ENCODE assay signal across 1 cellular context in genomic region chr10:104274762-104275721, GRCh38.
TF ChIP-seq lines count a peak whose summit lies in the region.

No MANE protein-coding gene starts in this region.

TF ChIP-seq in HepG2, 621 proteins besides CTCF, POLR2A, EP300 and RAD21 (continued from another document and continues in another):
- TF ChIP-seq ZBTB37 (CRISPR knock-in tag; IDR thresholded peaks at IDR 0.05) (no peak), ZNF766 (CRISPR knock-in tag; IDR thresholded peaks at IDR 0.05; ENCODE audit: borderline replicate concordance) (no peak), TCF12 (IDR thresholded peaks at IDR 0.05) (no peak), TCF12 (CRISPR knock-in tag; IDR thresholded peaks at IDR 0.05) (peak; percentile 65; the same call in 1 of the 2 replicates), EEA1 (CRISPR knock-in tag; IDR thresholded peaks at IDR 0.05; ENCODE audit: borderline replicate concordance) (no peak), JUN (CRISPR knock-in tag; IDR thresholded peaks at IDR 0.05) (no peak), HCFC1 (IDR thresholded peaks at IDR 0.05; ENCODE audit: low read depth, low read length) (no peak), PATZ1 (CRISPR knock-in tag; IDR thresholded peaks at IDR 0.05) (no peak), ZNF615 (CRISPR knock-in tag; IDR thresholded peaks at IDR 0.05; ENCODE audit: borderline replicate concordance) (no peak), GTF2F1 (IDR thresholded peaks at IDR 0.05; ENCODE audit: low read length) (no peak), ZBTB26 (CRISPR knock-in tag; IDR thresholded peaks at IDR 0.05; ENCODE audit: borderline replicate concordance) (no peak; the same call in 1 of the 2 replicates), ZNF180 (CRISPR knock-in tag; IDR thresholded peaks at IDR 0.05; ENCODE audit: borderline replicate concordance, low read depth) (no peak), PAX8 (CRISPR knock-in tag; IDR thresholded peaks at IDR 0.05; ENCODE audit: borderline replicate concordance) (no peak), NR2F6 (IDR thresholded peaks at IDR 0.05) (no peak), NR2F6 (CRISPR knock-in tag; IDR thresholded peaks at IDR 0.05) (no peak), ZNF567 (CRISPR knock-in tag; IDR thresholded peaks at IDR 0.05; ENCODE audit: borderline replicate concordance) (0 out of 2 replicates have a peak, but pooled peaks have one; percentile 50), TARDBP (CRISPR knock-in tag; IDR thresholded peaks at IDR 0.05) (peak; percentile 18; the same call in 1 of the 2 replicates), ZNF383 (CRISPR knock-in tag; IDR thresholded peaks at IDR 0.05; ENCODE audit: borderline replicate concordance) (no peak), PREB (CRISPR knock-in tag; IDR thresholded peaks at IDR 0.05) (no peak), POGZ (CRISPR knock-in tag; IDR thresholded peaks at IDR 0.05) (peak; percentile 67; the same call in 1 of the 2 replicates), HBP1 (CRISPR knock-in tag; IDR thresholded peaks at IDR 0.05; ENCODE audit: low read depth) (no peak), RFXANK (CRISPR knock-in tag; IDR thresholded peaks at IDR 0.05) (no peak), KDM4B (CRISPR knock-in tag; IDR thresholded peaks at IDR 0.05) (no peak), ZNF772 (CRISPR knock-in tag; IDR thresholded peaks at IDR 0.05) (no peak), BATF2 (CRISPR knock-in tag; IDR thresholded peaks at IDR 0.05) (no peak), ZNF263 (CRISPR knock-in tag; IDR thresholded peaks at IDR 0.05) (peak; percentile 28; the same call in 1 of the 2 replicates), PHF21A (CRISPR knock-in tag; IDR thresholded peaks at IDR 0.05) (no peak), ZNF552 (CRISPR knock-in tag; IDR thresholded peaks at IDR 0.05; ENCODE audit: borderline replicate concordance) (no peak), ATF7 (IDR thresholded peaks at IDR 0.05) (no peak), ATF7 (CRISPR knock-in tag; IDR thresholded peaks at IDR 0.05) (no peak), HDAC6 (IDR thresholded peaks at IDR 0.05; ENCODE audit: low read depth, low read length) (no peak), CBX2 (IDR thresholded peaks at IDR 0.05; ENCODE audit: low read depth, low read length) (no peak), CBX2 (CRISPR knock-in tag; IDR thresholded peaks at IDR 0.05; ENCODE audit: low read depth) (no peak), KLF16 (CRISPR knock-in tag; IDR thresholded peaks at IDR 0.05) (no peak), ZFP62 (CRISPR knock-in tag; IDR thresholded peaks at IDR 0.05) (no peak)
- TF ChIP-seq, protein P1, sequence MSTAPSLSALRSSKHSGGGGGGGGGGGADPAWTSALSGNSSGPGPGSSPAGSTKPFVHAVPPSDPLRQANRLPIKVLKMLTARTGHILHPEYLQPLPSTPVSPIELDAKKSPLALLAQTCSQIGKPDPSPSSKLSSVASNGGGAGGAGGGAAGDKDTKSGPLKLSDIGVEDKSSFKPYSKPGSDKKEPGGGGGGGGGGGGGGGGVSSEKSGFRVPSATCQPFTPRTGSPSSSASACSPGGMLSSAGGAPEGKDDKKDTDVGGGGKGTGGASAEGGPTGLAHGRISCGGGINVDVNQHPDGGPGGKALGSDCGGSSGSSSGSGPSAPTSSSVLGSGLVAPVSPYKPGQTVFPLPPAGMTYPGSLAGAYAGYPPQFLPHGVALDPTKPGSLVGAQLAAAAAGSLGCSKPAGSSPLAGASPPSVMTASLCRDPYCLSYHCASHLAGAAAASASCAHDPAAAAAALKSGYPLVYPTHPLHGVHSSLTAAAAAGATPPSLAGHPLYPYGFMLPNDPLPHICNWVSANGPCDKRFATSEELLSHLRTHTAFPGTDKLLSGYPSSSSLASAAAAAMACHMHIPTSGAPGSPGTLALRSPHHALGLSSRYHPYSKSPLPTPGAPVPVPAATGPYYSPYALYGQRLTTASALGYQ (CRISPR knock-in tag; IDR thresholded peaks at IDR 0.05), result no peak
- TF ChIP-seq, protein P2, sequence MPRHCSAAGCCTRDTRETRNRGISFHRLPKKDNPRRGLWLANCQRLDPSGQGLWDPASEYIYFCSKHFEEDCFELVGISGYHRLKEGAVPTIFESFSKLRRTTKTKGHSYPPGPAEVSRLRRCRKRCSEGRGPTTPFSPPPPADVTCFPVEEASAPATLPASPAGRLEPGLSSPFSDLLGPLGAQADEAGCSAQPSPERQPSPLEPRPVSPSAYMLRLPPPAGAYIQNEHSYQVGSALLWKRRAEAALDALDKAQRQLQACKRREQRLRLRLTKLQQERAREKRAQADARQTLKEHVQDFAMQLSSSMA (CRISPR knock-in tag; IDR thresholded peaks at IDR 0.05), result no peak
- TF ChIP-seq, protein P3, sequence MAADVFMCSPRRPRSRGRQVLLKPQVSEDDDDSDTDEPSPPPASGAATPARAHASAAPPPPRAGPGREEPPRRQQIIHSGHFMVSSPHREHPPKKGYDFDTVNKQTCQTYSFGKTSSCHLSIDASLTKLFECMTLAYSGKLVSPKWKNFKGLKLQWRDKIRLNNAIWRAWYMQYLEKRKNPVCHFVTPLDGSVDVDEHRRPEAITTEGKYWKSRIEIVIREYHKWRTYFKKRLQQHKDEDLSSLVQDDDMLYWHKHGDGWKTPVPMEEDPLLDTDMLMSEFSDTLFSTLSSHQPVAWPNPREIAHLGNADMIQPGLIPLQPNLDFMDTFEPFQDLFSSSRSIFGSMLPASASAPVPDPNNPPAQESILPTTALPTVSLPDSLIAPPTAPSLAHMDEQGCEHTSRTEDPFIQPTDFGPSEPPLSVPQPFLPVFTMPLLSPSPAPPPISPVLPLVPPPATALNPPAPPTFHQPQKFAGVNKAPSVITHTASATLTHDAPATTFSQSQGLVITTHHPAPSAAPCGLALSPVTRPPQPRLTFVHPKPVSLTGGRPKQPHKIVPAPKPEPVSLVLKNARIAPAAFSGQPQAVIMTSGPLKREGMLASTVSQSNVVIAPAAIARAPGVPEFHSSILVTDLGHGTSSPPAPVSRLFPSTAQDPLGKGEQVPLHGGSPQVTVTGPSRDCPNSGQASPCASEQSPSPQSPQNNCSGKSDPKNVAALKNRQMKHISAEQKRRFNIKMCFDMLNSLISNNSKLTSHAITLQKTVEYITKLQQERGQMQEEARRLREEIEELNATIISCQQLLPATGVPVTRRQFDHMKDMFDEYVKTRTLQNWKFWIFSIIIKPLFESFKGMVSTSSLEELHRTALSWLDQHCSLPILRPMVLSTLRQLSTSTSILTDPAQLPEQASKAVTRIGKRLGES (CRISPR knock-in tag; IDR thresholded peaks at IDR 0.05; ENCODE audit: borderline replicate concordance), result no peak
- TF ChIP-seq, protein P4, sequence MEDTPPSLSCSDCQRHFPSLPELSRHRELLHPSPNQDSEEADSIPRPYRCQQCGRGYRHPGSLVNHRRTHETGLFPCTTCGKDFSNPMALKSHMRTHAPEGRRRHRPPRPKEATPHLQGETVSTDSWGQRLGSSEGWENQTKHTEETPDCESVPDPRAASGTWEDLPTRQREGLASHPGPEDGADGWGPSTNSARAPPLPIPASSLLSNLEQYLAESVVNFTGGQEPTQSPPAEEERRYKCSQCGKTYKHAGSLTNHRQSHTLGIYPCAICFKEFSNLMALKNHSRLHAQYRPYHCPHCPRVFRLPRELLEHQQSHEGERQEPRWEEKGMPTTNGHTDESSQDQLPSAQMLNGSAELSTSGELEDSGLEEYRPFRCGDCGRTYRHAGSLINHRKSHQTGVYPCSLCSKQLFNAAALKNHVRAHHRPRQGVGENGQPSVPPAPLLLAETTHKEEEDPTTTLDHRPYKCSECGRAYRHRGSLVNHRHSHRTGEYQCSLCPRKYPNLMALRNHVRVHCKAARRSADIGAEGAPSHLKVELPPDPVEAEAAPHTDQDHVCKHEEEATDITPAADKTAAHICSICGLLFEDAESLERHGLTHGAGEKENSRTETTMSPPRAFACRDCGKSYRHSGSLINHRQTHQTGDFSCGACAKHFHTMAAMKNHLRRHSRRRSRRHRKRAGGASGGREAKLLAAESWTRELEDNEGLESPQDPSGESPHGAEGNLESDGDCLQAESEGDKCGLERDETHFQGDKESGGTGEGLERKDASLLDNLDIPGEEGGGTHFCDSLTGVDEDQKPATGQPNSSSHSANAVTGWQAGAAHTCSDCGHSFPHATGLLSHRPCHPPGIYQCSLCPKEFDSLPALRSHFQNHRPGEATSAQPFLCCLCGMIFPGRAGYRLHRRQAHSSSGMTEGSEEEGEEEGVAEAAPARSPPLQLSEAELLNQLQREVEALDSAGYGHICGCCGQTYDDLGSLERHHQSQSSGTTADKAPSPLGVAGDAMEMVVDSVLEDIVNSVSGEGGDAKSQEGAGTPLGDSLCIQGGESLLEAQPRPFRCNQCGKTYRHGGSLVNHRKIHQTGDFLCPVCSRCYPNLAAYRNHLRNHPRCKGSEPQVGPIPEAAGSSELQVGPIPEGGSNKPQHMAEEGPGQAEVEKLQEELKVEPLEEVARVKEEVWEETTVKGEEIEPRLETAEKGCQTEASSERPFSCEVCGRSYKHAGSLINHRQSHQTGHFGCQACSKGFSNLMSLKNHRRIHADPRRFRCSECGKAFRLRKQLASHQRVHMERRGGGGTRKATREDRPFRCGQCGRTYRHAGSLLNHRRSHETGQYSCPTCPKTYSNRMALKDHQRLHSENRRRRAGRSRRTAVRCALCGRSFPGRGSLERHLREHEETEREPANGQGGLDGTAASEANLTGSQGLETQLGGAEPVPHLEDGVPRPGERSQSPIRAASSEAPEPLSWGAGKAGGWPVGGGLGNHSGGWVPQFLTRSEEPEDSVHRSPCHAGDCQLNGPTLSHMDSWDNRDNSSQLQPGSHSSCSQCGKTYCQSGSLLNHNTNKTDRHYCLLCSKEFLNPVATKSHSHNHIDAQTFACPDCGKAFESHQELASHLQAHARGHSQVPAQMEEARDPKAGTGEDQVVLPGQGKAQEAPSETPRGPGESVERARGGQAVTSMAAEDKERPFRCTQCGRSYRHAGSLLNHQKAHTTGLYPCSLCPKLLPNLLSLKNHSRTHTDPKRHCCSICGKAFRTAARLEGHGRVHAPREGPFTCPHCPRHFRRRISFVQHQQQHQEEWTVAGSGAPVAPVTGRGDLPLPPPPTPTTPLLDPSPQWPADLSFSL (CRISPR knock-in tag; IDR thresholded peaks at IDR 0.05), result no peak
- TF ChIP-seq, protein P5, sequence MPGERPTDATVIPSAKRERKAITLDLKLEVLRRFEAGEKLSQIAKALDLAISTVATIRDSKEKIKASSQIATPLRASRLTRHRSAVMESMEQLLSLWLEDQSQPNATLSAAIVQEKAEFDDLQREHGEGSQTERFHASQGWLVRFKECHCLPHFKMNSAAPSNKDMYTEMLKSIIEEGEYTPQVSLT (CRISPR knock-in tag; IDR thresholded peaks at IDR 0.05; ENCODE audit: borderline replicate concordance, low read depth), result no peak
